ENCODE assay signal across 16 cellular contexts in the genomic region with DNA sequence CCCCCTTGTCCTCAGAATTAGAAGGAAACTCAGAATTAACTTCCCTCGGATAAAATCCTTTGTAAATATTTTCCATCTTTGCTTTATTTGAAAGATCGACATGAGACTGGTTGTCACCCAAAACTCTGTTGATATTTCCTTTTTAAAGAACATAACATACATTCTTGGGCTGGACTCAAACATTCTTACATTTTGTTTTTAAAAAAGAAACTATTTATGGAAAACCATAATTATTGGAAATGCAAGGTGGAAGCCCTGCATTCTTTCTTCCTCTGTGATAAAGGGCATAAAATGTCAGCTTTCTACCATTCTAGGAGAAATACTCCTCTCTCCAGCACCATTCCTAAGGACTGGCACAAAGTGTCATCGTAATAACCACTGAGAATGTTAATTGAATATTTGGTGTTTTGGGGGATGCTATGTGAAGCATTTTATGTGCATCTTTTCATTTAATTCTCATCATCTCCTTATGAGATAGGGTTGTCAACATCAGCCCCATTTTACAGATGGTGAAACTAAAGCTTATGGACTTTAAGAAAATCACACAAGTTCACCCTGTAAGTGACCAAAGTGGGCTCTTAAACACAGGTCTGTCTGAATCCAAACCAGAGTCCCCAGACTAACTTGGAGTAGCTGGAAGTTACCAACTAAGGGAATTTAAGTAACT. TPM values are rescaled to one million over a fixed set of nuclear protein-coding genes. Genes with fewer than 3 reads are reported as not detected.
"Had no signal": no experiment of that assay in that cellular context is flagged by ENCODE, and none has a peak within 500 bp of the region (broad histone marks: within the 10 kb centered on the region; RNA-seq: fewer than 3 reads in every experiment).

No MANE protein-coding gene starts in this region.

- H3K27ac ChIP-seq: cardiac muscle cell, left lung had no signal

- ATAC-seq: activated T-helper 17 cell treated with anti-CD3 and anti-CD28 coated beads, Interleukin-2, amount 50 U/mL, for 72 hours; natural killer cell had no signal

- DNase-seq: activated B cell treated with CpG ODN at 0.5 μM for 24 hours; activated CD4-positive, alpha-beta T cell treated with anti-CD3 and anti-CD28 coated beads, Interleukin-2, amount 10 ng/mL, durations not matched to agents 7 days and 5 days; activated CD8-positive, alpha-beta memory T cell treated with anti-CD3 and anti-CD28 coated beads for 24 hours; activated naive CD4-positive, alpha-beta T cell treated with Interleukin-2 at 50 U/mL for 16 hours; activated T-cell treated with anti-CD3 and anti-CD28 coated beads for 4 hours; effector CD4-positive, alpha-beta T cell; hippocampal formation; kidney; left lung; natural killer cell; stimulated activated CD4-positive, alpha-beta T cell treated with anti-CD3 and anti-CD28 coated beads, Interleukin-4, amount 100 ng/mL, for 24 hours; stimulated activated naive CD4-positive, alpha-beta T cell; substantia nigra; SW 1271 had no signal

- H3K36me3 ChIP-seq: cardiac muscle cell, left lung had no signal

- H3K27me3 ChIP-seq: cardiac muscle cell, left lung had no signal

- H3K9me3 ChIP-seq: left lung had no signal

- H3K4me3 ChIP-seq: cardiac muscle cell, left lung had no signal

- H3K4me1 ChIP-seq: left lung had no signal

RNA-seq across cellular contexts. Expression of gene LMCD1, which starts 46.0 kb away (rescaled TPM):
- total RNA-seq: natural killer cell had no signal
